29 cellular contexts compared by ENCODE assay signal in the genomic region with DNA sequence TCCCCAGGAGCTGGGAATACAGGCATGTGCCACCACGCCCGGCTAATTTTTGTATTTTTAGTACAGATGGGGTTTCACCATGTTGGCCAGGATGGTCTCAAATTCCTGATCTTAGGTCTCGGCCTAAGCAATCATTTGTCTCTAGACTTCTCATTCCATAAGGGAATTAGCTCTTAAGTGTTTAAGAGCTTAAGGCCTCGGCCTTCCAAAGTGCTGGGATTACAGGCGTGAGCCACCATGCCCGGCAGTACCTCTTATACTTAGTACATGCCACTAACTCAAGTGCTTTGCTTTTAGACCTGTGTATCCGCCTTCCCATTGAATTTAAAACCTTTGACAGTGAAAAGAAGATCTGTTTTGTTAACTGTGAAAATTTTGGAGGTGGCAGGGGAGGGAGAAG. TPM values are rescaled to one million over a fixed set of nuclear protein-coding genes. Genes with fewer than 3 reads are reported as not detected.
"Had no signal": no experiment of that assay in that cellular context is flagged by ENCODE, and none has a peak within 500 bp of the region (broad histone marks: within the 10 kb centered on the region; RNA-seq: fewer than 3 reads in every experiment).

No MANE protein-coding gene starts in this region.

- H3K79me2 ChIP-seq: parathyroid adenoma had no signal

- H3K4me3 ChIP-seq: dorsolateral prefrontal cortex, esophagus squamous epithelium, heart right ventricle, left lung, neural progenitor cell, smooth muscle cell, stomach, thyroid gland had no signal

- H3K4me2 ChIP-seq: neural progenitor cell, smooth muscle cell had no signal

- H3K9ac ChIP-seq: neural progenitor cell, parathyroid adenoma had no signal

- H3K4me3 Mint-ChIP-seq: naive thymus-derived CD4-positive, alpha-beta T cell; nephron; neural progenitor cell; type B pancreatic cell had no signal

- ATAC-seq: heart right ventricle; left cardiac atrium; left lung; naive thymus-derived CD4-positive, alpha-beta T cell; sciatic nerve had no signal

- H3K4me1 Mint-ChIP-seq: nephron, neural progenitor cell had no signal

- H3K27ac Mint-ChIP-seq: nephron, neural progenitor cell, progenitor cell of endocrine pancreas, type B pancreatic cell had no signal

- H3K4me1 ChIP-seq: esophagus squamous epithelium, neural progenitor cell, parathyroid adenoma, stomach, thyroid gland had no signal

- H3K9me3 ChIP-seq: esophagus squamous epithelium, thyroid gland had no signal

- H3K36me3 Mint-ChIP-seq: type B pancreatic cell had no signal

- H2AFZ ChIP-seq: neural progenitor cell, parathyroid adenoma had no signal

- DNase-seq: cortex of kidney; dorsolateral prefrontal cortex; effector memory CD4-positive, alpha-beta T cell; erythroblast; esophagus squamous epithelium; foreskin melanocyte; glutamatergic neuron; heart right ventricle; hippocampal formation; left cardiac atrium; left lung; mesenchymal stem cell; midbrain; stimulated activated CD4-positive, alpha-beta T cell treated with anti-CD3 and anti-CD28 coated beads, Interleukin-12 subunit alpha, Interleukin-12 subunit beta, amount 100 ng/mL, for 4 hours; stimulated activated CD4-positive, alpha-beta T cell treated with anti-CD3 and anti-CD28 coated beads, Interleukin-1b, Interleukin-23, amount 100 ng/mL, for 48 hours; stimulated activated CD4-positive, alpha-beta T cell treated with anti-CD3 and anti-CD28 coated beads, Interleukin-4, amount 100 ng/mL, for 1 hour; stimulated activated naive CD4-positive, alpha-beta T cell treated with Interleukin-2 at 50 U/mL for 16 hours; stomach; thyroid gland had no signal

- H3K27ac ChIP-seq: dorsolateral prefrontal cortex, esophagus squamous epithelium, neural progenitor cell, parathyroid adenoma, stomach, thyroid gland had no signal

- FAIRE-seq: endometrium, islet of Langerhans had no signal

- H3K27me3 Mint-ChIP-seq: naive thymus-derived CD4-positive, alpha-beta T cell had no signal

- H3K36me3 ChIP-seq: esophagus squamous epithelium, heart right ventricle, left lung, neural progenitor cell, stomach, thyroid gland had no signal

- H3K27me3 ChIP-seq: left lung, neural progenitor cell, thyroid gland had no signal

RNA-seq across cellular contexts. Expression of a gene that starts 16.6 kb away (rescaled TPM):
- total RNA-seq: progenitor cell of endocrine pancreas, smooth muscle cell had no signal
